In the genomic region with DNA sequence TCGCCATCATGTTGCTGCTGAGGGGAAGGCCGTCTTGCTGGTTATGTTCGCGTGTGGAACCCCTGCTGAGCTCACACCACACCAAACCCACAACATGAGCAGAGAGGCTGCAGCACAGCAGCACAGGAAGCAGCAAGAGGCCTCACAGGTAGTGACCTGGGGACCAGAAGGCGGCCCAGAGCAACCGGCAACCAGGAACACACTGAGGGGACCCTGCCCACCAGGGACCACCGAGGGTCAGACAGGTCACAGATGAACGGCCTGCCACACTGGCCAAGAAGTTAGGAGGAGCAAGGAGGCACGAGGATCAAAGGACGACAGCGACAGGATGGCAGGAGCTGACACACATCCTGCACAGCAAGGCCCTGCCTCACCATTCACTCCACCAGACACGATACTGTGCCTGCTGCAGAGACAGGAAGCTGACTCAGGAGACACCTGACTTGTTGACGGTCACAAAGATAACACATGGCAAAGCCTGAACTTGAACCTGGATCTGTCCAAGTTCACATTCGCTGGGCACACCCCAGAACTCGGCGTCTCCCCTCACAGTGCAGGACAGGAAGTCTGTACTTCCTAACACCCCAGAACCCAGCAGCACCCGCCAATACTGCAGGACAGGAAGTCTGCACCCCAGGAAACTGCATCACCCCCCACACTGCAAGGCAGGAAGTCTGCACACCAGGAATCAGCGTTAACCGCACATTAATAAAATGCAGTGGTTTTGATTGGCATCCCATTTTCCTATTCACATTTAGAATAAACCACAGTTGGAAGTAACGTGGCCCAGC, we compare ENCODE assay signal across 8 cellular contexts.
DNase-seq lines count a peak whose midpoint lies in the region; ATAC-seq and TF ChIP-seq lines count a peak whose summit lies in the region.

No MANE protein-coding gene starts in this region.

- no peak for TF ChIP-seq CTCF in GM20000 (IDR thresholded peaks at IDR 0.05; ENCODE audit: extremely low read depth, missing control alignments)
- no peak for TF ChIP-seq CTCF in RWPE1 (conservative IDR thresholded peaks at IDR 0.05; ENCODE audit: low read depth)

- peak; percentile 15 for ATAC-seq in left ventricle myocardium superior

- H3K27ac ChIP-seq in RWPE1: peak overlapping the region; percentile 97

- POLR2A ChIA-PET in RWPE1 (lab: Yijun Ruan, JAX; ENCODE audit: low non-redundant PET): no interaction called here

- DNase-seq in GM20000 (ENCODE audit: low spot score) (peak; percentile 74), RWPE1 (ENCODE audit: low spot score) (peak; percentile 76), left ventricle myocardium superior (peak; percentile 59), NCI-H1105 (lab: John Stamatoyannopoulos, UW) (no peak), NCI-H2107 (lab: John Stamatoyannopoulos, UW) (no peak), amygdala (lab: John Stamatoyannopoulos, UW) (no peak)
- DNase-seq in activated naive CD4-positive, alpha-beta T cell (lab: John Stamatoyannopoulos, UW): peak in 3 of 4 experiments; percentile 32 to 62 (median 61)
- peak; percentile 54 for DNase-seq in stimulated activated CD8-positive, alpha-beta memory T cell treated with anti-CD3 and anti-CD28 coated beads, Interleukin-12 subunit alpha, Interleukin-12 subunit beta, amount 100 ng/mL, for 1 hour (ENCODE audit: low read depth)

- CTCF ChIA-PET in RWPE1 (lab: Yijun Ruan, JAX): interaction anchor here (0.6 to 1.6 kb wide), 4 partner anchors 10 to 351 kb away, joined by 3 to 7 read pairs (median 4); no protein-coding TSS in a partner anchor

- intact Hi-C loops in left ventricle myocardium superior (cut with micrococcal nuclease): no loop called here

Comparison
In these comparisons a context has a peak if more than half of its experiments do, and no peak if none do; other contexts are left out.
1. DNase-seq: peak in GM20000 (single experiment), RWPE1 (single experiment), activated naive CD4-positive, alpha-beta T cell (3 of 4), left ventricle myocardium superior (single experiment) and stimulated activated CD8-positive, alpha-beta memory T cell treated with anti-CD3 and anti-CD28 coated beads, Interleukin-12 subunit alpha, Interleukin-12 subunit beta, amount 100 ng/mL, for 1 hour (single experiment); none in NCI-H1105 (single experiment), NCI-H2107 (single experiment) and amygdala (0 of 56).